Comparison of ENCODE assay signal across 13 cellular contexts in genomic region chr1:27607239-27607804, GRCh38. TPM values are rescaled to one million over a fixed set of nuclear protein-coding genes. Genes with fewer than 3 reads are reported as not detected.
A peak's percentile ranks its signal among the peaks of the same experiment; 100 is the strongest.
DNase-seq lines count a peak whose midpoint lies in the region; ATAC-seq and TF ChIP-seq lines count a peak whose summit lies in the region.
"Had no signal": no experiment of that assay in that cellular context is flagged by ENCODE, and none has a peak within 500 bp of the region (broad histone marks: within the 10 kb centered on the region; RNA-seq: fewer than 3 reads in every experiment).

No MANE protein-coding gene starts in this region.

- H3K9me3 Mint-ChIP-seq in progenitor cell of endocrine pancreas (ENCODE audit: low read depth), result no peaks in the 10 kb centered on the region
- H3K9me3 Mint-ChIP-seq: activated CD4-positive, alpha-beta T cell treated with anti-CD3 and anti-CD28 coated beads, Interleukin-2, amount 10 ng/mL, durations not matched to agents 24 days and 14 days; CD4-positive, CD25-positive, alpha-beta regulatory T cell; IgD-negative memory B cell; naive thymus-derived CD4-positive, alpha-beta T cell had no signal

- DNase-seq in SJCRH30, result peak; percentile 66 to 67
- peak; percentile 49 for DNase-seq in hepatocyte (ENCODE audit: low spot score)
- DNase-seq in progenitor cell of endocrine pancreas (ENCODE audit: low spot score, unreplicated experiment), result no peak
- DNase-seq in colonic mucosa, result no peak
- DNase-seq: activated CD4-positive, alpha-beta T cell treated with anti-CD3 and anti-CD28 coated beads, Interleukin-2, amount 10 ng/mL, durations not matched to agents 24 days and 14 days; CD4-positive, CD25-positive, alpha-beta regulatory T cell; effector CD4-positive, alpha-beta T cell; foreskin melanocyte; naive thymus-derived CD4-positive, alpha-beta T cell had no signal

- H3K36me3 ChIP-seq in HUES6 (ENCODE audit: control insufficient read depth, insufficient read depth, low read length) (no peaks in the 10 kb centered on the region), SJCRH30 (no peaks in the 10 kb centered on the region), hepatocyte (replicated peaks; ENCODE audit: insufficient read depth, low read depth) (no peaks in the 10 kb centered on the region), colonic mucosa (no peaks in the 10 kb centered on the region)

- ATAC-seq in GM21825 (IDR thresholded peaks at IDR 0.05; ENCODE audit: unreplicated experiment) (no peak), GM18498 (IDR thresholded peaks at IDR 0.05; ENCODE audit: unreplicated experiment) (no peak)
- ATAC-seq: naive thymus-derived CD4-positive, alpha-beta T cell had no signal

- no peak for TF ChIP-seq CTCF in hepatocyte (IDR thresholded peaks at IDR 0.05; ENCODE audit: poor library complexity)
- no peak for TF ChIP-seq CTCF in progenitor cell of endocrine pancreas (IDR thresholded peaks at IDR 0.05; ENCODE audit: unreplicated experiment)
- TF ChIP-seq CTCF in colonic mucosa (IDR thresholded peaks at IDR 0.05), result no peak

- H3K27me3 Mint-ChIP-seq in progenitor cell of endocrine pancreas, result peaks cover 7% of the 10 kb centered on the region
- H3K27me3 Mint-ChIP-seq: activated CD4-positive, alpha-beta T cell treated with anti-CD3 and anti-CD28 coated beads, Interleukin-2, amount 10 ng/mL, durations not matched to agents 24 days and 14 days; naive thymus-derived CD4-positive, alpha-beta T cell had no signal

- no peak overlapping the region for H3K4me2 ChIP-seq in hepatocyte

- no peaks in the 10 kb centered on the region for H3K9me2 ChIP-seq in hepatocyte (replicated peaks; ENCODE audit: insufficient read depth)

- H3K36me3 Mint-ChIP-seq in progenitor cell of endocrine pancreas (ENCODE audit: insufficient read depth), result no peaks in the 10 kb centered on the region
- H3K36me3 Mint-ChIP-seq: CD4-positive, CD25-positive, alpha-beta regulatory T cell; IgD-negative memory B cell had no signal

- H3K27ac ChIP-seq in HUES6 (ENCODE audit: low read depth, low read length) (peak overlapping the region; percentile 32; the same call in 1 of the 2 replicates), SJCRH30 (no peak overlapping the region), hepatocyte (peak overlapping the region; percentile 60), colonic mucosa (no peak overlapping the region)

- peaks cover 37% of the 10 kb centered on the region for H3K4me1 ChIP-seq in HUES6 (ENCODE audit: control insufficient read depth, insufficient read depth, low read length)
- H3K4me1 ChIP-seq in SJCRH30, result peaks cover 23% of the 10 kb centered on the region
- H3K4me1 ChIP-seq in hepatocyte (ENCODE audit: insufficient read depth), result peaks cover 24% of the 10 kb centered on the region
- no peaks in the 10 kb centered on the region for H3K4me1 ChIP-seq in colonic mucosa

- no peak overlapping the region for H3K4me3 Mint-ChIP-seq in progenitor cell of endocrine pancreas (ENCODE audit: low read depth)
- H3K4me3 Mint-ChIP-seq: activated CD4-positive, alpha-beta T cell treated with anti-CD3 and anti-CD28 coated beads, Interleukin-2, amount 10 ng/mL, durations not matched to agents 24 days and 14 days had no signal

- 53% methylated on average over 11 of the region's 11 CpGs for whole genome bisulfite sequencing in hepatocyte (ENCODE audit: low lambda C conversion rate, missing lambda C conversion rate)

- peak overlapping the region; percentile 54 for H3K9ac ChIP-seq in HUES6 (ENCODE audit: low read length)
- no peak overlapping the region for H3K9ac ChIP-seq in colonic mucosa (ENCODE audit: low read depth in 2 of 2, low read length in 2 of 2)

- H3K9me3 ChIP-seq in HUES6 (ENCODE audit: control insufficient read depth, insufficient read depth, low read depth, low read length), result no peaks in the 10 kb centered on the region
- H3K9me3 ChIP-seq in SJCRH30 (replicated peaks), result no peaks in the 10 kb centered on the region
- no peaks in the 10 kb centered on the region for H3K9me3 ChIP-seq in hepatocyte (ENCODE audit: low read depth)
- H3K9me3 ChIP-seq in colonic mucosa, result no peaks in the 10 kb centered on the region

- no peak overlapping the region; the same call in 1 of the 2 replicates for H3K4me3 ChIP-seq in HUES6 (ENCODE audit: low read depth, low read length)
- no peak overlapping the region for H3K4me3 ChIP-seq in SJCRH30
- H3K4me3 ChIP-seq in hepatocyte, result no peak overlapping the region
- no peak overlapping the region for H3K4me3 ChIP-seq in colonic mucosa

- peaks cover 19% of the 10 kb centered on the region for H3K4me1 Mint-ChIP-seq in progenitor cell of endocrine pancreas (ENCODE audit: low read depth)

- H4K20me1 ChIP-seq in hepatocyte (ENCODE audit: insufficient read depth, poor library complexity, severe bottlenecking), result peaks cover 6% of the 10 kb centered on the region

- intact Hi-C loops in colonic mucosa (cut with DNase I), result loop anchor here (5.0 to 10.0 kb wide), 3 partner anchors 190 to 303 kb away; no protein-coding TSS in a partner anchor

- H3K27me3 ChIP-seq in HUES6 (ENCODE audit: control insufficient read depth, insufficient read depth, low read length) (no peaks in the 10 kb centered on the region), SJCRH30 (no peaks in the 10 kb centered on the region), hepatocyte (no peaks in the 10 kb centered on the region), colonic mucosa (no peaks in the 10 kb centered on the region)

- H2AFZ ChIP-seq in hepatocyte, result no peak overlapping the region

- H3K27ac Mint-ChIP-seq in progenitor cell of endocrine pancreas, result peak overlapping the region; percentile 73

- peaks cover 14% of the 10 kb centered on the region for H3K79me2 ChIP-seq in hepatocyte

RNA-seq across cellular contexts. Expression of gene AHDC1, which starts 3.4 kb away (rescaled TPM):
- total RNA-seq in SJCRH30 (2014; rRNA removed; shearing (Covaris generic)), result 29.7 and 30.6 TPM in 2 replicates
- total RNA-seq in hepatocyte (6.7 and 13.3 TPM in 2 replicates), progenitor cell of endocrine pancreas (53.3 and 56.3 TPM in 2 replicates), colonic mucosa (10 to 100 TPM; 18.4 to 26.8 TPM)
- 12.2 and 14.4 TPM in 2 replicates for polyA plus RNA-seq in hepatocyte

RNA-seq across cellular contexts. Expression of gene FGR, which starts 27.7 kb away (rescaled TPM):
- total RNA-seq in SJCRH30 (2014; rRNA removed; shearing (Covaris generic)), result not detected in 2 replicates
- total RNA-seq in hepatocyte (0.28 and 0.73 TPM in 2 replicates), progenitor cell of endocrine pancreas (not detected in 2 replicates), colonic mucosa (1 to 10 TPM; 1.4 to 2.0 TPM)
- polyA plus RNA-seq in hepatocyte, result 0.28 TPM in 1 of 2 replicates, not detected in the other

Comparison
In these comparisons a context has a peak if more than half of its experiments do, and no peak if none do; other contexts are left out.
1. H3K27ac ChIP-seq: peak in HUES6 (single experiment) and hepatocyte (single experiment); none in SJCRH30 (single experiment) and colonic mucosa (single experiment).
2. DNase-seq: peak in SJCRH30 (2 of 2) and hepatocyte (single experiment); none in progenitor cell of endocrine pancreas (single experiment) and colonic mucosa (single experiment).